In the genomic region with DNA sequence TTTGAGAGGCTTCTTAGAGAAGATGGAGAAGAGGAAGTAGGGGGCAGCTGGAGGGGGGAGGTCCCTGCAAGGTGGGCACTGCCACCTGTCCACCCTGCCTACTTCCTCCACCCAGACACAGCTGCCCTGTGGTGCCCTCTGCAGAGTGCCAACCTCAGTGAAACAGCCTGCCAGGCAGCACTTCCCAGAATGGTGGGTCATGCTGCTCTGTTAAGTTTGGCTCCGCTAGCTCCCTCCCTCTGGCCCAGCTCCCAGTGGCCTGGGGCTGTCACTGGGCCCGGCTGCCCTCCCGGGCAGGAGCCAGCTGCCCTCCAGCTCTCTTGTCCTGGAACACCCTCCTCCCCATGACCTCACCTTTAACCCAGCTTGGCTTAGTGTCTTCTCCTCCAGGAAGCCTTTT, we compare ENCODE assay signal across 20 cellular contexts. TPM values are rescaled to one million over a fixed set of nuclear protein-coding genes. Genes with fewer than 3 reads are reported as not detected.
DNase-seq lines count a peak whose midpoint lies in the region; ATAC-seq and TF ChIP-seq lines count a peak whose summit lies in the region.
"Had no signal": no experiment of that assay in that cellular context is flagged by ENCODE, and none has a peak within 500 bp of the region (broad histone marks: within the 10 kb centered on the region; RNA-seq: fewer than 3 reads in every experiment).

No MANE protein-coding gene starts in this region.

- POLR2A ChIA-PET in MCF 10A (lab: Yijun Ruan, JAX) = interaction anchor here (0.6 kb wide), 2 partner anchors 11 to 196 kb away, joined by 3 to 4 read pairs; no protein-coding TSS in a partner anchor

- no peaks in the 10 kb centered on the region for H3K36me3 ChIP-seq in mammary epithelial cell (ENCODE audit: insufficient read depth, low read length)
- no peaks in the 10 kb centered on the region for H3K36me3 ChIP-seq in heart right ventricle
- H3K36me3 ChIP-seq: HAP-1, tibial nerve had no signal

- intact Hi-C loops in MCF 10A (cut with micrococcal nuclease) (no loop called here), mammary epithelial cell (cut with micrococcal nuclease) (no loop called here), heart right ventricle (cut with DNase I) (no loop called here)

- H3K4me3 Mint-ChIP-seq in MCF 10A (ENCODE audit: unreplicated experiment) = no peak overlapping the region
- H3K4me3 Mint-ChIP-seq: activated T-cell treated with anti-CD3 and anti-CD28 coated beads, Interleukin-2, amount 50 U/mL, for 4 hours; dendritic cell treated with granulocyte-macrophage colony-stimulating factor and Interleukin-4, amounts not matched to agents 40 ng/mL and 50 ng/mL, for 4 days; nephron; stimulated activated effector memory CD8-positive, alpha-beta T cell treated with anti-CD3 and anti-CD28 coated beads, Interleukin-12 subunit alpha, Interleukin-12 subunit beta, amount 100 ng/mL, for 72 hours had no signal

- H3K4me1 Mint-ChIP-seq in MCF 10A (ENCODE audit: insufficient read depth, unreplicated experiment) = no peaks in the 10 kb centered on the region
- H3K4me1 Mint-ChIP-seq: stimulated activated effector memory CD8-positive, alpha-beta T cell treated with anti-CD3 and anti-CD28 coated beads, Interleukin-12 subunit alpha, Interleukin-12 subunit beta, amount 100 ng/mL, for 72 hours had no signal

- H3K27ac Mint-ChIP-seq in MCF 10A (ENCODE audit: low read depth, unreplicated experiment) = peak overlapping the region; percentile 32
- H3K27ac Mint-ChIP-seq: dendritic cell treated with granulocyte-macrophage colony-stimulating factor and Interleukin-4, amounts not matched to agents 40 ng/mL and 50 ng/mL, for 4 days; stimulated activated effector memory CD8-positive, alpha-beta T cell treated with anti-CD3 and anti-CD28 coated beads, Interleukin-12 subunit alpha, Interleukin-12 subunit beta, amount 100 ng/mL, for 72 hours had no signal

- no peaks in the 10 kb centered on the region for H3K36me3 Mint-ChIP-seq in MCF 10A (ENCODE audit: insufficient read depth, unreplicated experiment)
- H3K36me3 Mint-ChIP-seq: stimulated activated effector memory CD8-positive, alpha-beta T cell treated with anti-CD3 and anti-CD28 coated beads, Interleukin-12 subunit alpha, Interleukin-12 subunit beta, amount 100 ng/mL, for 72 hours had no signal

- H3K27me3 Mint-ChIP-seq in MCF 10A (ENCODE audit: insufficient read depth, unreplicated experiment) = peaks cover 11% of the 10 kb centered on the region

- BruUV-seq in MCF 10A (replicated peaks; lab: Mats Ljungman, UMichigan) (no TSS peak), mammary epithelial cell (replicated peaks; lab: Mats Ljungman, UMichigan) (no TSS peak)

- H3K4me1 ChIP-seq in mammary epithelial cell (ENCODE audit: insufficient read depth, low read length) (peaks cover 9% of the 10 kb centered on the region), heart right ventricle (peaks cover 13 to 90% (median 42%) of the 10 kb centered on the region in 9 donors)

- no peaks in the 10 kb centered on the region for H3K79me2 ChIP-seq in mammary epithelial cell (ENCODE audit: insufficient read depth, low read length)

- CTCF ChIA-PET in MCF 10A (lab: Yijun Ruan, JAX) (interaction anchor here (1.4 to 27.0 kb wide), 3 partner anchors 11 to 159 kb away, joined by 3 to 705 read pairs (median 5); no protein-coding TSS in a partner anchor), mammary epithelial cell (lab: Charles Lee; ENCODE audit: low non-redundant PET) (no interaction called here)

- ATAC-seq in heart right ventricle = peak; percentile 41 to 80 (median 68)
- ATAC-seq in HG03571 (IDR thresholded peaks at IDR 0.05; ENCODE audit: unreplicated experiment) = no peak
- ATAC-seq: activated T-cell treated with anti-CD3 and anti-CD28 coated beads, Interleukin-2, amount 50 U/mL, for 4 hours; stimulated activated effector memory CD8-positive, alpha-beta T cell treated with anti-CD3 and anti-CD28 coated beads, Interleukin-12 subunit alpha, Interleukin-12 subunit beta, amount 100 ng/mL, for 72 hours had no signal

- no peak overlapping the region for H2AFZ ChIP-seq in mammary epithelial cell (ENCODE audit: low read depth, low read length)
- H2AFZ ChIP-seq: PC-9 had no signal

- in situ Hi-C loops in mammary epithelial cell (cut with MboI; ENCODE audit: low sequenced_read_pairs in 2 of 2) = no loop called here

- H3K9ac ChIP-seq in mammary epithelial cell (ENCODE audit: insufficient read depth, low read length) = no peak overlapping the region

- no peak overlapping the region for H3K4me2 ChIP-seq in mammary epithelial cell (ENCODE audit: insufficient read depth, low read depth, low read length)
- H3K4me2 ChIP-seq: PC-9 had no signal

- H3K4me3 ChIP-seq in mammary epithelial cell (replicated peaks in 1 of 3; ENCODE audit: insufficient read depth in 1 of 3, low read depth in 2 of 3, low read length in 3 of 3) (no peak overlapping the region), heart right ventricle (no peak overlapping the region)
- H3K4me3 ChIP-seq: HAP-1, PC-9, tibial nerve had no signal

- H3K27me3 ChIP-seq in mammary epithelial cell (ENCODE audit: insufficient read depth, low read length) (no peaks in the 10 kb centered on the region), heart right ventricle (peaks cover 0 to 7% (median 0%) of the 10 kb centered on the region in 7 donors)
- H3K27me3 ChIP-seq: tibial nerve had no signal

- H3K9me3 ChIP-seq in mammary epithelial cell (replicated peaks; ENCODE audit: insufficient read depth, low read length) = no peaks in the 10 kb centered on the region
- no peaks in the 10 kb centered on the region for H3K9me3 ChIP-seq in heart right ventricle
- H3K9me3 ChIP-seq: Caco-2, HAP-1, tibial nerve had no signal

- TF ChIP-seq CTCF in MCF 10A (IDR thresholded peaks at IDR 0.05; ENCODE audit: unreplicated experiment) (no peak), mammary epithelial cell (conservative IDR thresholded peaks at IDR 0.05 in 1 of 2, IDR thresholded peaks at IDR 0.05 in 1 of 2; ENCODE audit: extremely low read depth in 1 of 2, insufficient read depth in 1 of 2, low read depth in 1 of 2, low read length in 2 of 2) (no peak), heart right ventricle (IDR thresholded peaks at IDR 0.05) (peak in 1 of 9 donors; percentile 16)

- no peak for DNase-seq in MCF 10A (ENCODE audit: unreplicated experiment)
- no peak for DNase-seq in mammary epithelial cell
- DNase-seq in heart right ventricle = peak; percentile 75 to 76
- peak; percentile 81 for DNase-seq in myocyte (ENCODE audit: low read depth)
- DNase-seq in NCI-H1048 (lab: John Stamatoyannopoulos, UW) = no peak
- no peak for DNase-seq in stimulated activated CD4-positive, alpha-beta T cell treated with anti-CD3 and anti-CD28 coated beads, Interleukin-4, amount 100 ng/mL, for 1 hour
- no peak for DNase-seq in DMS153 (lab: John Stamatoyannopoulos, UW)
- DNase-seq: 8988T; activated naive CD4-positive, alpha-beta T cell; activated T-cell treated with anti-CD3 and anti-CD28 coated beads, Interleukin-2, amount 50 U/mL, for 4 hours; Caco-2; NCI-H187; stimulated activated CD4-positive, alpha-beta T cell treated with anti-CD3 and anti-CD28 coated beads, Interleukin-1b, Interleukin-23, amount 100 ng/mL, for 48 hours had no signal

- no peaks in the 10 kb centered on the region for H3K9me3 Mint-ChIP-seq in MCF 10A (ENCODE audit: unreplicated experiment)
- H3K9me3 Mint-ChIP-seq: activated T-cell treated with anti-CD3 and anti-CD28 coated beads, Interleukin-2, amount 50 U/mL, for 4 hours; dendritic cell treated with granulocyte-macrophage colony-stimulating factor and Interleukin-4, amounts not matched to agents 40 ng/mL and 50 ng/mL, for 4 days; nephron; stimulated activated effector memory CD8-positive, alpha-beta T cell treated with anti-CD3 and anti-CD28 coated beads, Interleukin-12 subunit alpha, Interleukin-12 subunit beta, amount 100 ng/mL, for 72 hours had no signal

- dilution Hi-C loops in mammary epithelial cell (cut with HindIII; ENCODE audit: low sequenced_read_pairs) = no loop called here

- no peaks in the 10 kb centered on the region for H4K20me1 ChIP-seq in mammary epithelial cell (ENCODE audit: insufficient read depth, low read length)

- WGBS in mammary epithelial cell (ENCODE audit: low coverage, missing lambda C conversion rate) = 28% methylated on average over 3 of the region's 3 CpGs
- WGBS in heart right ventricle, 2 donors = 32 to 42% methylated on average over 3 of the region's 3 CpGs

- H3K27ac ChIP-seq in mammary epithelial cell (ENCODE audit: insufficient read depth, low read depth, low read length) (no peak overlapping the region), heart right ventricle (peak overlapping the region in 9 of 10 donors; percentile 6 to 62 (median 26))
- H3K27ac ChIP-seq: PC-9, tibial nerve had no signal

RNA-seq across cellular contexts. Expression of a gene that starts 5.1 kb away (rescaled TPM):
- 6.7 and 10.1 TPM in 2 replicates for total RNA-seq in MCF 10A (2022)
- total RNA-seq in mammary epithelial cell = 10 to 100 TPM; 14.4 to 29.7 TPM
- polyA plus RNA-seq in mammary epithelial cell = 8.9 TPM
- polyA minus RNA-seq in mammary epithelial cell = 27.8 TPM
- total RNA-seq in heart right ventricle = 10 to 100 TPM; 11.1 to 21.7 (median 16.9) TPM
- polyA plus RNA-seq in heart right ventricle = 1 to 10 TPM; 7.5 to 8.0 TPM
- 8.3 and 8.8 TPM in 2 replicates for total RNA-seq in myocyte
- 28.2 TPM for polyA plus RNA-seq in myocyte (2012)

Comparison
In these comparisons a context has a peak if more than half of its experiments do, and no peak if none do; other contexts are left out.
1. DNase-seq: peak in heart right ventricle (2 of 2) and myocyte (single experiment); none in MCF 10A (single experiment), mammary epithelial cell (single experiment), NCI-H1048 (single experiment), stimulated activated CD4-positive, alpha-beta T cell treated with anti-CD3 and anti-CD28 coated beads, Interleukin-4, amount 100 ng/mL, for 1 hour (single experiment) and DMS153 (single experiment).